Comparison of ENCODE assay signal across 12 cellular contexts in genomic region chr2:74915743-74916142, GRCh38. TPM values are rescaled to one million over a fixed set of nuclear protein-coding genes. Genes with fewer than 3 reads are reported as not detected.
DNase-seq lines count a peak whose midpoint lies in the region; ATAC-seq and TF ChIP-seq lines count a peak whose summit lies in the region.
"Had no signal": no experiment of that assay in that cellular context is flagged by ENCODE, and none has a peak within 500 bp of the region (broad histone marks: within the 10 kb centered on the region; RNA-seq: fewer than 3 reads in every experiment).

No MANE protein-coding gene starts in this region.

- no peaks in the 10 kb centered on the region for H3K36me3 ChIP-seq in upper lobe of right lung
- H3K36me3 ChIP-seq: HAP-1 had no signal

- intact Hi-C loops in upper lobe of right lung (cut with DNase I), result no loop called here

- TF ChIP-seq CTCF in upper lobe of right lung (IDR thresholded peaks at IDR 0.05), result no peak

- no peak overlapping the region for H3K4me3 ChIP-seq in upper lobe of right lung
- H3K4me3 ChIP-seq: HAP-1, hepatocyte had no signal

- peak; percentile 56 for ATAC-seq in GM21619 (IDR thresholded peaks at IDR 0.05; ENCODE audit: unreplicated experiment)
- no peak for ATAC-seq in GM18505 (IDR thresholded peaks at IDR 0.05; ENCODE audit: unreplicated experiment)
- no peak for ATAC-seq in GM18873 (IDR thresholded peaks at IDR 0.05; ENCODE audit: low FRiP score, unreplicated experiment)
- no peak for ATAC-seq in upper lobe of right lung
- ATAC-seq: right cardiac atrium had no signal

- no peaks in the 10 kb centered on the region for H3K9me3 ChIP-seq in upper lobe of right lung
- H3K9me3 ChIP-seq: HAP-1 had no signal

- H3K27ac ChIP-seq in upper lobe of right lung, result no peak overlapping the region
- H3K27ac ChIP-seq: hepatocyte had no signal

- no peaks in the 10 kb centered on the region for H3K27me3 ChIP-seq in upper lobe of right lung
- H3K27me3 ChIP-seq: hepatocyte had no signal

- peaks cover 6% of the 10 kb centered on the region for H3K4me1 ChIP-seq in upper lobe of right lung
- H3K4me1 ChIP-seq: HAP-1 had no signal

- peak; percentile 87 for DNase-seq in EH (ENCODE audit: low read depth)
- DNase-seq in UCSD-AML1 (lab: John Stamatoyannopoulos, UW; ENCODE audit: unreplicated experiment), result peak; percentile 28
- peak; percentile 66 for DNase-seq in iris pigment epithelial cell (ENCODE audit: low read depth)
- DNase-seq in activated effector memory CD4-positive, alpha-beta T cell treated with Interleukin-2 at 50 U/mL for 16 hours, result no peak
- no peak for DNase-seq in upper lobe of right lung
- DNase-seq: NCI-H526, right cardiac atrium had no signal

- no peak for TF ChIP-seq POLR2A in GM18505 (IDR thresholded peaks at IDR 0.05; ENCODE audit: borderline replicate concordance, extremely low read depth, insufficient read depth, insufficient read length)

RNA-seq across cellular contexts. Expression of gene POLE4, which starts 42.7 kb away (rescaled TPM):
- total RNA-seq in upper lobe of right lung, result 59.8 TPM

Comparison
In these comparisons a context has a peak if more than half of its experiments do, and no peak if none do; other contexts are left out.
1. DNase-seq: peak in EH (single experiment), UCSD-AML1 (single experiment) and iris pigment epithelial cell (single experiment); none in activated effector memory CD4-positive, alpha-beta T cell treated with Interleukin-2 at 50 U/mL for 16 hours (single experiment) and upper lobe of right lung (single experiment).